Comparison of ENCODE assay signal across 8 cellular contexts in genomic region chr1:42940851-42941639, GRCh38. TPM values are rescaled to one million over a fixed set of nuclear protein-coding genes. Genes with fewer than 3 reads are reported as not detected.
A peak's percentile ranks its signal among the peaks of the same experiment; 100 is the strongest.
DNase-seq lines count a peak whose midpoint lies in the region; ATAC-seq and TF ChIP-seq lines count a peak whose summit lies in the region.

No MANE protein-coding gene starts in this region.

- peaks cover 79% of the 10 kb centered on the region for H3K36me3 Mint-ChIP-seq in activated B cell treated with CpG ODN at 0.5 μM for 24 hours (ENCODE audit: low read depth)

- no peaks in the 10 kb centered on the region for H3K27me3 Mint-ChIP-seq in activated B cell treated with CpG ODN at 0.5 μM for 24 hours

- POLR2A ChIA-PET in activated B cell treated with CpG ODN at 0.5 μM for 24 hours (lab: Charles Lee), result interaction anchor here (17.5 to 26.4 kb wide), 3 partner anchors 10 to 16 kb away, joined by 291 to 694 read pairs (median 442); partner anchors contain the start of gene SLC2A1

- no peak overlapping the region for H3K4me3 Mint-ChIP-seq in activated B cell treated with CpG ODN at 0.5 μM for 24 hours

- H3K4me1 Mint-ChIP-seq in activated B cell treated with CpG ODN at 0.5 μM for 24 hours, result peaks cover 100% of the 10 kb centered on the region

- ATAC-seq in activated B cell treated with CpG ODN at 0.5 μM for 24 hours (ENCODE audit: low read depth), result no peak
- ATAC-seq in GM18867 (IDR thresholded peaks at IDR 0.05; ENCODE audit: unreplicated experiment), result no peak

- TF ChIP-seq CTCF in activated B cell treated with CpG ODN at 0.5 μM for 24 hours (IDR thresholded peaks at IDR 0.05), result no peak

- intact Hi-C loops in activated B cell treated with CpG ODN at 0.5 μM for 24 hours (cut with micrococcal nuclease), result no loop called here

- peak overlapping the region; percentile 91 for H3K27ac Mint-ChIP-seq in activated B cell treated with CpG ODN at 0.5 μM for 24 hours

- H3K9me3 Mint-ChIP-seq in activated B cell treated with CpG ODN at 0.5 μM for 24 hours, result no peaks in the 10 kb centered on the region

- DNase-seq in activated effector memory CD4-positive, alpha-beta T cell treated with anti-CD3 and anti-CD28 coated beads, Interleukin-2, amount 50 U/mL, for 16 hours, result peak; percentile 64
- no peak for DNase-seq in activated effector memory CD4-positive, alpha-beta T cell treated with Interleukin-2 at 50 U/mL for 16 hours
- DNase-seq in activated B cell treated with CpG ODN at 0.5 μM for 24 hours (no peak), glomerular endothelial cell (ENCODE audit: extremely low read depth, low read depth, low spot score) (peak; percentile 98), smooth muscle cell of the brain vasculature (ENCODE audit: low read depth, low spot score) (peak; percentile 55), NCI-H1105 (lab: John Stamatoyannopoulos, UW) (no peak), NCI-H446 treated with DMSO at 0.1 percent for 48 hours (lab: John Stamatoyannopoulos, UW) (no peak)

- CTCF ChIA-PET in activated B cell treated with CpG ODN at 0.5 μM for 24 hours (lab: Charles Lee), result interaction anchor here (1.9 kb wide), 1 partner anchor 9 kb away, joined by 7 read pairs; no protein-coding TSS in a partner anchor

RNA-seq across cellular contexts. Expression of gene SLC2A1, which starts 17.6 kb away (rescaled TPM):
- 105 and 117 TPM in 2 replicates for total RNA-seq in activated B cell treated with CpG ODN at 0.5 μM for 24 hours
- total RNA-seq in glomerular endothelial cell, result 126 and 197 TPM in 2 replicates

Comparison
In these comparisons a context has a peak if more than half of its experiments do, and no peak if none do; other contexts are left out.
1. DNase-seq: peak in activated effector memory CD4-positive, alpha-beta T cell treated with anti-CD3 and anti-CD28 coated beads, Interleukin-2, amount 50 U/mL, for 16 hours (single experiment), glomerular endothelial cell (single experiment) and smooth muscle cell of the brain vasculature (single experiment); none in activated effector memory CD4-positive, alpha-beta T cell treated with Interleukin-2 at 50 U/mL for 16 hours (single experiment), activated B cell treated with CpG ODN at 0.5 μM for 24 hours (single experiment), NCI-H1105 (single experiment) and NCI-H446 treated with DMSO at 0.1 percent for 48 hours (single experiment).